In genomic region chr19:49453013-49453756, GRCh38 we compare ENCODE assay signal across 1 cellular context.
TF ChIP-seq lines count a peak whose summit lies in the region.

ALDH16A1 (plus strand) TSS chr19:49453225; CDS start chr19:49453332, 107 bp downstream.

TF ChIP-seq in HEK293, 187 proteins besides CTCF, POLR2A, EP300 and RAD21 (continued from another document and continues in another):
- TF ChIP-seq ZBTB48 (tag by site-specific recombination; IDR thresholded peaks at IDR 0.05) (peak; percentile 74; the same call in 1 of the 2 replicates), ZBTB7A (tag by site-specific recombination; IDR thresholded peaks at IDR 0.05; ENCODE audit: low read depth) (no peak), ZNF324 (tag by site-specific recombination; IDR thresholded peaks at IDR 0.05) (no peak; the same call in 1 of the 2 replicates), YY1 (tag by site-specific recombination; IDR thresholded peaks at IDR 0.05) (no peak), ZNF843 (tag by site-specific recombination; IDR thresholded peaks at IDR 0.05) (no peak), ZNF350 (tag by site-specific recombination; IDR thresholded peaks at IDR 0.05) (no peak), PRDM6 (tag by site-specific recombination; IDR thresholded peaks at IDR 0.05) (no peak), ZNF560 (tag by site-specific recombination; IDR thresholded peaks at IDR 0.05; ENCODE audit: borderline replicate concordance) (no peak), KLF9 (tag by site-specific recombination; IDR thresholded peaks at IDR 0.05; ENCODE audit: low read depth) (peak; percentile 94), GLIS1 (tag by site-specific recombination; IDR thresholded peaks at IDR 0.05) (peak; percentile 89), ZNF449 (tag by site-specific recombination; IDR thresholded peaks at IDR 0.05) (0 out of 2 replicates have a peak, but pooled peaks have one; percentile 15), IKZF3 (tag by site-specific recombination; IDR thresholded peaks at IDR 0.05) (peak; percentile 76), ZNF558 (tag by site-specific recombination; IDR thresholded peaks at IDR 0.05) (no peak), ZBTB10 (tag by site-specific recombination; IDR thresholded peaks at IDR 0.05) (peak; percentile 97), ZNF48 (tag by site-specific recombination; IDR thresholded peaks at IDR 0.05) (no peak), ZNF610 (tag by site-specific recombination; IDR thresholded peaks at IDR 0.05; ENCODE audit: borderline replicate concordance) (peak; percentile 37; the same call in 1 of the 2 replicates), ZNF138 (tag by site-specific recombination; IDR thresholded peaks at IDR 0.05; ENCODE audit: borderline replicate concordance) (no peak), ZNF341 (tag by site-specific recombination; IDR thresholded peaks at IDR 0.05; ENCODE audit: low read depth) (peak; percentile 76), ZFP3 (tag by site-specific recombination; IDR thresholded peaks at IDR 0.05; ENCODE audit: low read depth) (no peak), ZNF626 (tag by site-specific recombination; IDR thresholded peaks at IDR 0.05) (no peak), ZNF555 (tag by site-specific recombination; conservative IDR thresholded peaks at IDR 0.05) (no peak), ZNF561 (tag by site-specific recombination; IDR thresholded peaks at IDR 0.05; ENCODE audit: borderline replicate concordance) (peak; percentile 73; the same call in 1 of the 2 replicates), ZNF37A (tag by site-specific recombination; IDR thresholded peaks at IDR 0.05) (no peak), SP2 (tag by site-specific recombination; IDR thresholded peaks at IDR 0.05) (peak; percentile 81), GLI4 (tag by site-specific recombination; IDR thresholded peaks at IDR 0.05) (no peak), PRDM4 (tag by site-specific recombination; IDR thresholded peaks at IDR 0.05) (0 out of 2 replicates have a peak, but pooled peaks have one; percentile 7), ZXDB (tag by site-specific recombination; IDR thresholded peaks at IDR 0.05) (peak; percentile 86), PBX3 (CRISPR knock-in tag; IDR thresholded peaks at IDR 0.05) (no peak), ZNF692 (tag by site-specific recombination; IDR thresholded peaks at IDR 0.05) (peak; percentile 56), ZNF335 (tag by site-specific recombination; conservative IDR thresholded peaks at IDR 0.05) (peak; percentile 90), ZNF366 (tag by site-specific recombination; conservative IDR thresholded peaks at IDR 0.05) (0 out of 2 replicates have a peak, but pooled peaks have one; percentile 41), ZNF221 (tag by site-specific recombination; IDR thresholded peaks at IDR 0.05; ENCODE audit: borderline replicate concordance) (no peak), SP7 (tag by site-specific recombination; IDR thresholded peaks at IDR 0.05) (peak; percentile 59), TCF7L2 (IDR thresholded peaks at IDR 0.05; ENCODE audit: borderline replicate concordance, low read depth, low read length) (no peak)
- TF ChIP-seq, protein P1, sequence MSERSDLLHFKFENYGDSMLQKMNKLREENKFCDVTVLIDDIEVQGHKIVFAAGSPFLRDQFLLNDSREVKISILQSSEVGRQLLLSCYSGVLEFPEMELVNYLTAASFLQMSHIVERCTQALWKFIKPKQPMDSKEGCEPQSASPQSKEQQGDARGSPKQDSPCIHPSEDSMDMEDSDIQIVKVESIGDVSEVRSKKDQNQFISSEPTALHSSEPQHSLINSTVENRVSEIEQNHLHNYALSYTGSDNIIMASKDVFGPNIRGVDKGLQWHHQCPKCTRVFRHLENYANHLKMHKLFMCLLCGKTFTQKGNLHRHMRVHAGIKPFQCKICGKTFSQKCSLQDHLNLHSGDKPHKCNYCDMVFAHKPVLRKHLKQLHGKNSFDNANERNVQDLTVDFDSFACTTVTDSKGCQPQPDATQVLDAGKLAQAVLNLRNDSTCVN (tag by site-specific recombination; optimal IDR thresholded peaks at IDR 0.05) = peak; percentile 31
- TF ChIP-seq, protein P2, sequence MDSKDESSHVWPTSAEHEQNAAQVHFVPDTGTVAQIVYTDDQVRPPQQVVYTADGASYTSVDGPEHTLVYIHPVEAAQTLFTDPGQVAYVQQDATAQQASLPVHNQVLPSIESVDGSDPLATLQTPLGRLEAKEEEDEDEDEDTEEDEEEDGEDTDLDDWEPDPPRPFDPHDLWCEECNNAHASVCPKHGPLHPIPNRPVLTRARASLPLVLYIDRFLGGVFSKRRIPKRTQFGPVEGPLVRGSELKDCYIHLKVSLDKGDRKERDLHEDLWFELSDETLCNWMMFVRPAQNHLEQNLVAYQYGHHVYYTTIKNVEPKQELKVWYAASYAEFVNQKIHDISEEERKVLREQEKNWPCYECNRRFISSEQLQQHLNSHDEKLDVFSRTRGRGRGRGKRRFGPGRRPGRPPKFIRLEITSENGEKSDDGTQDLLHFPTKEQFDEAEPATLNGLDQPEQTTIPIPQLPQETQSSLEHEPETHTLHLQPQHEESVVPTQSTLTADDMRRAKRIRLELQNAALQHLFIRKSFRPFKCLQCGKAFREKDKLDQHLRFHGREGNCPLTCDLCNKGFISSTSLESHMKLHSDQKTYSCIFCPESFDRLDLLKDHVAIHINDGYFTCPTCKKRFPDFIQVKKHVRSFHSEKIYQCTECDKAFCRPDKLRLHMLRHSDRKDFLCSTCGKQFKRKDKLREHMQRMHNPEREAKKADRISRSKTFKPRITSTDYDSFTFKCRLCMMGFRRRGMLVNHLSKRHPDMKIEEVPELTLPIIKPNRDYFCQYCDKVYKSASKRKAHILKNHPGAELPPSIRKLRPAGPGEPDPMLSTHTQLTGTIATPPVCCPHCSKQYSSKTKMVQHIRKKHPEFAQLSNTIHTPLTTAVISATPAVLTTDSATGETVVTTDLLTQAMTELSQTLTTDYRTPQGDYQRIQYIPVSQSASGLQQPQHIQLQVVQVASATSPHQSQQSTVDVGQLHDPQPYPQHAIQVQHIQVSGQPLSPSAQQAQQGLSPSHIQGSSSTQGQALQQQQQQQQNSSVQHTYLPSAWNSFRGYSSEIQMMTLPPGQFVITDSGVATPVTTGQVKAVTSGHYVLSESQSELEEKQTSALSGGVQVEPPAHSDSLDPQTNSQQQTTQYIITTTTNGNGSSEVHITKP (tag by site-specific recombination; IDR thresholded peaks at IDR 0.05) = peak; percentile 56
- TF ChIP-seq, protein P3, sequence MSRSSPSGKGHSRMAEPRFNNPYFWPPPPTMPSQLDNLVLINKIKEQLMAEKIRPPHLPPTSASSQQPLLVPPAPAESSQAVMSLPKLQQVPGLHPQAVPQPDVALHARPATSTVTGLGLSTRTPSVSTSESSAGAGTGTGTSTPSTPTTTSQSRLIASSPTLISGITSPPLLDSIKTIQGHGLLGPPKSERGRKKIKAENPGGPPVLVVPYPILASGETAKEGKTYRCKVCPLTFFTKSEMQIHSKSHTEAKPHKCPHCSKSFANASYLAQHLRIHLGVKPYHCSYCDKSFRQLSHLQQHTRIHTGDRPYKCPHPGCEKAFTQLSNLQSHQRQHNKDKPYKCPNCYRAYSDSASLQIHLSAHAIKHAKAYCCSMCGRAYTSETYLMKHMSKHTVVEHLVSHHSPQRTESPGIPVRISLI (tag by site-specific recombination; IDR thresholded peaks at IDR 0.05) = no peak
- TF ChIP-seq, protein P4, sequence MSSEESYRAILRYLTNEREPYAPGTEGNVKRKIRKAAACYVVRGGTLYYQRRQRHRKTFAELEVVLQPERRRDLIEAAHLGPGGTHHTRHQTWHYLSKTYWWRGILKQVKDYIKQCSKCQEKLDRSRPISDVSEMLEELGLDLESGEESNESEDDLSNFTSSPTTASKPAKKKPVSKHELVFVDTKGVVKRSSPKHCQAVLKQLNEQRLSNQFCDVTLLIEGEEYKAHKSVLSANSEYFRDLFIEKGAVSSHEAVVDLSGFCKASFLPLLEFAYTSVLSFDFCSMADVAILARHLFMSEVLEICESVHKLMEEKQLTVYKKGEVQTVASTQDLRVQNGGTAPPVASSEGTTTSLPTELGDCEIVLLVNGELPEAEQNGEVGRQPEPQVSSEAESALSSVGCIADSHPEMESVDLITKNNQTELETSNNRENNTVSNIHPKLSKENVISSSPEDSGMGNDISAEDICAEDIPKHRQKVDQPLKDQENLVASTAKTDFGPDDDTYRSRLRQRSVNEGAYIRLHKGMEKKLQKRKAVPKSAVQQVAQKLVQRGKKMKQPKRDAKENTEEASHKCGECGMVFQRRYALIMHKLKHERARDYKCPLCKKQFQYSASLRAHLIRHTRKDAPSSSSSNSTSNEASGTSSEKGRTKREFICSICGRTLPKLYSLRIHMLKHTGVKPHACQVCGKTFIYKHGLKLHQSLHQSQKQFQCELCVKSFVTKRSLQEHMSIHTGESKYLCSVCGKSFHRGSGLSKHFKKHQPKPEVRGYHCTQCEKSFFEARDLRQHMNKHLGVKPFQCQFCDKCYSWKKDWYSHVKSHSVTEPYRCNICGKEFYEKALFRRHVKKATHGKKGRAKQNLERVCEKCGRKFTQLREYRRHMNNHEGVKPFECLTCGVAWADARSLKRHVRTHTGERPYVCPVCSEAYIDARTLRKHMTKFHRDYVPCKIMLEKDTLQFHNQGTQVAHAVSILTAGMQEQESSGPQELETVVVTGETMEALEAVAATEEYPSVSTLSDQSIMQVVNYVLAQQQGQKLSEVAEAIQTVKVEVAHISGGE (tag by site-specific recombination; conservative IDR thresholded peaks at IDR 0.05; ENCODE audit: low read depth) = peak; percentile 63
